In genomic region chr11:94493146-94493442, GRCh38 we compare ENCODE assay signal across 8 cellular contexts. TPM values are rescaled to one million over a fixed set of nuclear protein-coding genes. Genes with fewer than 3 reads are reported as not detected.
A peak's percentile ranks its signal among the peaks of the same experiment; 100 is the strongest.
DNase-seq lines count a peak whose midpoint lies in the region; ATAC-seq and TF ChIP-seq lines count a peak whose summit lies in the region.

No MANE protein-coding gene starts in this region.

- DNase-seq in SHP77 treated with DMSO at 0.1 percent for 48 hours (lab: John Stamatoyannopoulos, UW), result peak; percentile 14
- DNase-seq in SHP77 (lab: John Stamatoyannopoulos, UW), result no peak
- no peak for DNase-seq in WTC11 (ENCODE audit: low spot score)
- no peak for DNase-seq in stomach
- no peak for DNase-seq in NOMO-1 treated with dmso at 0.1 percent for 144 hours (lab: John Stamatoyannopoulos, UW; ENCODE audit: unreplicated experiment)
- DNase-seq in stimulated activated CD4-positive, alpha-beta T cell treated with anti-CD3 and anti-CD28 coated beads, Interleukin-15, amount 100 ng/mL, for 24 hours, result no peak

- intact Hi-C loops in stomach (cut with DNase I; ENCODE audit: low total_unique reads), result no loop called here

- H3K4me3 ChIP-seq in iPS-18a (ENCODE audit: low read length) (peak overlapping the region; percentile 76), stomach (peak overlapping the region; percentile 80 to 98 (median 86))

- peaks cover 25% of the 10 kb centered on the region for H3K36me3 Mint-ChIP-seq in WTC11

- H3K9me3 Mint-ChIP-seq in WTC11, result no peaks in the 10 kb centered on the region

- H3K27me3 ChIP-seq in iPS-18a (ENCODE audit: control insufficient read depth, insufficient read depth, low read length), result no peaks in the 10 kb centered on the region
- no peaks in the 10 kb centered on the region for H3K27me3 ChIP-seq in stomach

- no peaks in the 10 kb centered on the region for H3K27me3 Mint-ChIP-seq in WTC11 (ENCODE audit: low read depth)

- no peaks in the 10 kb centered on the region for H3K4me1 ChIP-seq in iPS-18a (ENCODE audit: control insufficient read depth, low read depth, low read length)
- H3K4me1 ChIP-seq in stomach, result peaks cover 11 to 41% (median 26%) of the 10 kb centered on the region in 4 donors

- H3K27ac Mint-ChIP-seq in WTC11, result peak overlapping the region; percentile 99

- H3K27ac ChIP-seq in iPS-18a (ENCODE audit: low read length), result peak overlapping the region; percentile 84
- H3K27ac ChIP-seq in stomach, result peak overlapping the region; percentile 67 to 93 (median 87)

- TF ChIP-seq EP300 in stomach (IDR thresholded peaks at IDR 0.05), result no peak

- H3K9me3 ChIP-seq in iPS-18a (ENCODE audit: control insufficient read depth, low read depth, low read length), result no peaks in the 10 kb centered on the region
- no peaks in the 10 kb centered on the region for H3K9me3 ChIP-seq in stomach

- TF ChIP-seq CTCF in WTC11 (IDR thresholded peaks at IDR 0.05) (no peak), stomach (IDR thresholded peaks at IDR 0.05) (no peak)

- H3K4me1 Mint-ChIP-seq in WTC11, result peaks cover 11% of the 10 kb centered on the region

- WGBS in stomach, 5 donors, result 0 to 1% (median 1%) methylated on average over 10 of the region's 10 CpGs

- TF ChIP-seq POLR2A in stomach (IDR thresholded peaks at IDR 0.05), result no peak

- ATAC-seq in HG03095 (IDR thresholded peaks at IDR 0.05; ENCODE audit: unreplicated experiment), result peak; percentile 9
- ATAC-seq in WTC11, result no peak

- peak overlapping the region; percentile 95 for H3K4me3 Mint-ChIP-seq in WTC11

- POLR2A ChIA-PET in WTC11 (lab: Charles Lee), result interaction anchor here (0.8 to 1.2 kb wide), 2 partner anchors 52 to 597 kb away, joined by 3 read pairs; no protein-coding TSS in a partner anchor

- H3K36me3 ChIP-seq in iPS-18a (ENCODE audit: control insufficient read depth, low read depth, low read length) (peaks cover 29% of the 10 kb centered on the region), stomach (peaks cover 10 to 44% (median 40%) of the 10 kb centered on the region in 4 donors)

- CTCF ChIA-PET in WTC11 (lab: Charles Lee), result interaction anchor here (2.1 to 2.2 kb wide), 2 partner anchors 12 to 598 kb away, joined by 9 to 14 read pairs; no protein-coding TSS in a partner anchor

- peak overlapping the region; percentile 87 for H3K9ac ChIP-seq in iPS-18a (ENCODE audit: low read length)

TF ChIP-seq in WTC11, 78 proteins besides CTCF, POLR2A, EP300 and RAD21 (continues in another document):
- TF ChIP-seq, protein P1, sequence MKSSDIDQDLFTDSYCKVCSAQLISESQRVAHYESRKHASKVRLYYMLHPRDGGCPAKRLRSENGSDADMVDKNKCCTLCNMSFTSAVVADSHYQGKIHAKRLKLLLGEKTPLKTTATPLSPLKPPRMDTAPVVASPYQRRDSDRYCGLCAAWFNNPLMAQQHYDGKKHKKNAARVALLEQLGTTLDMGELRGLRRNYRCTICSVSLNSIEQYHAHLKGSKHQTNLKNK (CRISPR knock-in tag; IDR thresholded peaks at IDR 0.05), result no peak
- TF ChIP-seq NFATC4 (CRISPR knock-in tag; IDR thresholded peaks at IDR 0.05) (no peak), ZNF416 (CRISPR knock-in tag; IDR thresholded peaks at IDR 0.05) (no peak), NR3C1 (CRISPR knock-in tag; conservative IDR thresholded peaks at IDR 0.05; ENCODE audit: low read depth) (no peak), ZNF281 (CRISPR knock-in tag; IDR thresholded peaks at IDR 0.05) (no peak), ZNF396 (CRISPR knock-in tag; IDR thresholded peaks at IDR 0.05; ENCODE audit: borderline replicate concordance) (no peak), TEAD1 (CRISPR knock-in tag; IDR thresholded peaks at IDR 0.05) (no peak), NFE2L1 (CRISPR knock-in tag; IDR thresholded peaks at IDR 0.05) (no peak)
- TF ChIP-seq, protein P2, sequence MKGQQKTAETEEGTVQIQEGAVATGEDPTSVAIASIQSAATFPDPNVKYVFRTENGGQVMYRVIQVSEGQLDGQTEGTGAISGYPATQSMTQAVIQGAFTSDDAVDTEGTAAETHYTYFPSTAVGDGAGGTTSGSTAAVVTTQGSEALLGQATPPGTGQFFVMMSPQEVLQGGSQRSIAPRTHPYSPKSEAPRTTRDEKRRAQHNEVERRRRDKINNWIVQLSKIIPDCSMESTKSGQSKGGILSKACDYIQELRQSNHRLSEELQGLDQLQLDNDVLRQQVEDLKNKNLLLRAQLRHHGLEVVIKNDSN (CRISPR knock-in tag; IDR thresholded peaks at IDR 0.05), result no peak
- TF ChIP-seq, protein P3, sequence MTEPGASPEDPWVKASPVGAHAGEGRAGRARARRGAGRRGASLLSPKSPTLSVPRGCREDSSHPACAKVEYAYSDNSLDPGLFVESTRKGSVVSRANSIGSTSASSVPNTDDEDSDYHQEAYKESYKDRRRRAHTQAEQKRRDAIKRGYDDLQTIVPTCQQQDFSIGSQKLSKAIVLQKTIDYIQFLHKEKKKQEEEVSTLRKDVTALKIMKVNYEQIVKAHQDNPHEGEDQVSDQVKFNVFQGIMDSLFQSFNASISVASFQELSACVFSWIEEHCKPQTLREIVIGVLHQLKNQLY (CRISPR knock-in tag; IDR thresholded peaks at IDR 0.05), result no peak
- TF ChIP-seq, protein P4, sequence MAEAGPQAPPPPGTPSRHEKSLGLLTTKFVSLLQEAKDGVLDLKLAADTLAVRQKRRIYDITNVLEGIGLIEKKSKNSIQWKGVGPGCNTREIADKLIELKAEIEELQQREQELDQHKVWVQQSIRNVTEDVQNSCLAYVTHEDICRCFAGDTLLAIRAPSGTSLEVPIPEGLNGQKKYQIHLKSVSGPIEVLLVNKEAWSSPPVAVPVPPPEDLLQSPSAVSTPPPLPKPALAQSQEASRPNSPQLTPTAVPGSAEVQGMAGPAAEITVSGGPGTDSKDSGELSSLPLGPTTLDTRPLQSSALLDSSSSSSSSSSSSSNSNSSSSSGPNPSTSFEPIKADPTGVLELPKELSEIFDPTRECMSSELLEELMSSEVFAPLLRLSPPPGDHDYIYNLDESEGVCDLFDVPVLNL (CRISPR knock-in tag; IDR thresholded peaks at IDR 0.05; ENCODE audit: borderline replicate concordance, low read depth), result no peak
- TF ChIP-seq, protein P5, sequence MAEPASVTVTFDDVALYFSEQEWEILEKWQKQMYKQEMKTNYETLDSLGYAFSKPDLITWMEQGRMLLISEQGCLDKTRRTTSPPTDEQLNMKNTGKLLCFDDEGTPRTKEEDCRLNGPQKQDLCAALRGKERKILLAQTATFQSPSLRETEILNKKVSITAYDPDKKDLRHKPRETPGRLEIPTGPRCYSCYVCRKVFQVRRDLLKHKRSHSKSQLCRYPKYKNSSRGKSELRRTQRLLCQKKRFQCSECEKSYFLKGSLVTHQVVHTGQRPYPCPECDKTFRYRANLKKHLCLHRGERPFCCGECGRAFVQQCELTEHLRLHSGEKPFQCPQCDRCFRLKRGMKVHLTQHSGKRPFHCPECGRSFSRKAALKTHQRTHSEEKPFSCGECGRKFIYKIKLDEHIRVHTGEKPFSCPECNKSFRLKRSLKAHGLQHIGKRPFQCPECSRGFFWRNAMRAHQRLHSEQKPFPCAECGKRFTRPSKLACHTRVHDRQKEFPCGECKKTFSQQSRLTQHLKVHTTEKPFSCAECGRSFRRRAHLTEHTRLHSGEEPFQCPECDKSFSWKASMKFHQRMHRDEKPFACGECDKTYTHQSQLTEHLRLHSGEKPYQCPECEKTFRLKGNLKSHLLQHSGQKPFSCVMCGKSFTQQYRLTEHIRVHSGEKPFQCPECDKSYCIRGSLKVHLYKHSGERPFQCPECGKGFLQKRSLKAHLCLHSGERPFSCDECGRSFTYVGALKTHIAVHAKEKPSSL (CRISPR knock-in tag; conservative IDR thresholded peaks at IDR 0.05), result no peak
- TF ChIP-seq, protein P6, sequence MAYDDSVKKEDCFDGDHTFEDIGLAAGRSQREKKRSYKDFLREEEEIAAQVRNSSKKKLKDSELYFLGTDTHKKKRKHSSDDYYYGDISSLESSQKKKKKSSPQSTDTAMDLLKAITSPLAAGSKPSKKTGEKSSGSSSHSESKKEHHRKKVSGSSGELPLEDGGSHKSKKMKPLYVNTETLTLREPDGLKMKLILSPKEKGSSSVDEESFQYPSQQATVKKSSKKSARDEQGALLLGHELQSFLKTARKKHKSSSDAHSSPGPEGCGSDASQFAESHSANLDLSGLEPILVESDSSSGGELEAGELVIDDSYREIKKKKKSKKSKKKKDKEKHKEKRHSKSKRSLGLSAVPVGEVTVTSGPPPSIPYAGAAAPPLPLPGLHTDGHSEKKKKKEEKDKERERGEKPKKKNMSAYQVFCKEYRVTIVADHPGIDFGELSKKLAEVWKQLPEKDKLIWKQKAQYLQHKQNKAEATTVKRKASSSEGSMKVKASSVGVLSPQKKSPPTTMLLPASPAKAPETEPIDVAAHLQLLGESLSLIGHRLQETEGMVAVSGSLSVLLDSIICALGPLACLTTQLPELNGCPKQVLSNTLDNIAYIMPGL (CRISPR knock-in tag; IDR thresholded peaks at IDR 0.05), result no peak; the same call in 1 of the 2 replicates

RNA-seq across cellular contexts. Expression of gene MRE11, which starts 0.6 kb away (rescaled TPM):
- 34.3 to 38.2 TPM (median 37.8 TPM) in 3 replicates for total RNA-seq in WTC11 (2021)
- total RNA-seq in stomach, result 10 to 100 TPM in 3 of 5 donors, 1 to 10 TPM in 2; 2.0 to 39.3 (median 10.5) TPM
- 1 to 10 TPM; 1.5 to 5.9 (median 3.5) TPM for polyA plus RNA-seq in stomach

RNA-seq across cellular contexts. Expression of gene ANKRD49, which starts 0.7 kb away (rescaled TPM):
- total RNA-seq in WTC11 (2021) (9.5 to 9.9 TPM (median 9.6 TPM) in 3 replicates), stomach (10 to 100 TPM in 3 of 5 donors, 1 to 10 TPM in 1, under 1 TPM in 1; 0.87 to 33.5 (median 16.4) TPM)
- polyA plus RNA-seq in stomach, result 10 to 100 TPM; 14.0 to 77.0 (median 15.3) TPM

RNA-seq across cellular contexts. Expression of gene C11orf97, which starts 19.2 kb away (rescaled TPM):
- not detected in 3 replicates for total RNA-seq in WTC11 (2021)
- not detected for total RNA-seq in stomach
- not detected for polyA plus RNA-seq in stomach

RNA-seq across cellular contexts. Expression of gene FUT4, which starts 50.6 kb away (rescaled TPM):
- 5.1 to 7.7 TPM (median 5.5 TPM) in 3 replicates for total RNA-seq in WTC11 (2021)
- total RNA-seq in stomach, result 10 to 100 TPM in 3 of 5 donors, 1 to 10 TPM in 1, under 1 TPM in 1; 0.58 to 19.7 (median 18.2) TPM
- polyA plus RNA-seq in stomach, result 1 to 10 TPM; 1.4 to 4.1 (median 2.7) TPM
